In genomic region chr12:6032726-6033125, GRCh38 we compare ENCODE assay signal across 29 cellular contexts.
"Had no signal": no experiment of that assay in that cellular context is flagged by ENCODE, and none has a peak within 500 bp of the region (broad histone marks: within the 10 kb centered on the region; RNA-seq: fewer than 3 reads in every experiment).

No MANE protein-coding gene starts in this region.

- H3K27me3 ChIP-seq: dorsolateral prefrontal cortex, esophagus muscularis mucosa, foreskin keratinocyte, gastroesophageal sphincter, heart right ventricle, ovary, spleen, testis, tibial artery, upper lobe of left lung, uterus had no signal

- H3K36me3 ChIP-seq: ovary, uterus had no signal

- FAIRE-seq: endothelial cell of umbilical vein, islet of Langerhans had no signal

- DNase-seq: dorsolateral prefrontal cortex; effector CD4-positive, alpha-beta T cell; foreskin keratinocyte; heart right ventricle; hippocampal formation; kidney glomerular epithelial cell; left colon; left ventricle myocardium superior; lower lobe of right lung; natural killer cell; occipital lobe; ovary; posterior cingulate gyrus; psoas muscle; right cardiac atrium; spleen; stimulated activated CD4-positive, alpha-beta T cell treated with anti-CD3 and anti-CD28 coated beads, Interleukin-4, amount 100 ng/mL, for 4 hours; stimulated activated naive CD8-positive, alpha-beta T cell treated with anti-CD3 and anti-CD28 coated beads, Interleukin-15, Interleukin-2, amounts not matched to agents 100 U/mL and 50 U/mL, for 24 hours; substantia nigra; testis; upper lobe of left lung; uterus had no signal

- H3K4me3 ChIP-seq: dorsolateral prefrontal cortex, esophagus muscularis mucosa, gastroesophageal sphincter, heart right ventricle, lower lobe of right lung, ovary, psoas muscle, skin epidermis, spleen, testis, tibial artery, upper lobe of left lung, uterus had no signal

- H3K9me3 ChIP-seq: esophagus muscularis mucosa, lower lobe of right lung, ovary, psoas muscle, testis, upper lobe of left lung, uterus had no signal

- ATAC-seq: foreskin keratinocyte; gastroesophageal sphincter; heart right ventricle; left colon; left ventricle myocardium superior; lower lobe of right lung; psoas muscle; stimulated activated memory B cell treated with anti-CD40 and anti-IgM and Interleukin-4, amounts not matched to agents 10 μg/mL and 1 μg/mL and 100 μg/mL, for 72 hours; stimulated activated naive CD8-positive, alpha-beta T cell treated with anti-CD3 and anti-CD28 coated beads, Interleukin-15, Interleukin-2, amounts not matched to agents 100 U/mL and 50 U/mL, for 24 hours had no signal

- H3K4me1 ChIP-seq: esophagus muscularis mucosa, foreskin keratinocyte, gastroesophageal sphincter, lower lobe of right lung, psoas muscle, spleen, testis, tibial artery, upper lobe of left lung, uterus had no signal

- H3K27ac ChIP-seq: dorsolateral prefrontal cortex, esophagus muscularis mucosa, foreskin keratinocyte, gastroesophageal sphincter, heart right ventricle, lower lobe of right lung, ovary, psoas muscle, skin epidermis, spleen, testis, tibial artery, upper lobe of left lung, uterus had no signal
